ENCODE assay signal across 8 cellular contexts in genomic region chr1:10941891-10942541, GRCh38.
DNase-seq lines count a peak whose midpoint lies in the region; ATAC-seq and TF ChIP-seq lines count a peak whose summit lies in the region.

No MANE protein-coding gene starts in this region.

- H3K4me2 ChIP-seq in parathyroid adenoma (ENCODE audit: low read length) = no peak overlapping the region

- TF ChIP-seq CTCF in fibroblast of the aortic adventitia (IDR thresholded peaks at IDR 0.05; ENCODE audit: insufficient read depth, low read length) (peak; percentile 90), parathyroid adenoma (IDR thresholded peaks at IDR 0.05) (peak; percentile 66)

- no peak overlapping the region for H3K27ac ChIP-seq in parathyroid adenoma

- H3K27me3 ChIP-seq in parathyroid adenoma (ENCODE audit: control insufficient read depth, insufficient read depth, low read length) = no peaks in the 10 kb centered on the region

- ATAC-seq in GM18517 (IDR thresholded peaks at IDR 0.05; ENCODE audit: unreplicated experiment) = no peak

- no peaks in the 10 kb centered on the region for H3K9me3 ChIP-seq in parathyroid adenoma (ENCODE audit: control insufficient read depth, low read length)

- DNase-seq in NCI-H510A treated with DMSO at 0.1 percent for 48 hours (lab: John Stamatoyannopoulos, UW) (peak; percentile 90), NCI-H510A (lab: John Stamatoyannopoulos, UW) (no peak), NCI-H2196 treated with DMSO at 0.1 percent for 48 hours (lab: John Stamatoyannopoulos, UW; ENCODE audit: unreplicated experiment) (peak; percentile 14), activated T-cell treated with anti-CD3 and anti-CD28 coated beads for 4 hours (peak; percentile 62), fibroblast of the aortic adventitia (ENCODE audit: low read depth) (peak; percentile 48), NOMO-1 (lab: John Stamatoyannopoulos, UW; ENCODE audit: unreplicated experiment in 2 of 2) (no peak)

- no peak overlapping the region for H2AFZ ChIP-seq in parathyroid adenoma

- no peaks in the 10 kb centered on the region for H3K4me1 ChIP-seq in parathyroid adenoma

- H3K36me3 ChIP-seq in parathyroid adenoma (ENCODE audit: control insufficient read depth, insufficient read depth, low read length) = no peaks in the 10 kb centered on the region

- H3K4me3 ChIP-seq in fibroblast of the aortic adventitia (ENCODE audit: low read depth, low read length) (no peak overlapping the region), parathyroid adenoma (ENCODE audit: low read depth, low read length) (no peak overlapping the region)

- H3K79me2 ChIP-seq in parathyroid adenoma = no peaks in the 10 kb centered on the region

- no peak overlapping the region for H3K9ac ChIP-seq in parathyroid adenoma

Comparison
In these comparisons a context has a peak if more than half of its experiments do, and no peak if none do; other contexts are left out.
1. DNase-seq: peak in NCI-H510A treated with DMSO at 0.1 percent for 48 hours (single experiment), NCI-H2196 treated with DMSO at 0.1 percent for 48 hours (single experiment), activated T-cell treated with anti-CD3 and anti-CD28 coated beads for 4 hours (single experiment) and fibroblast of the aortic adventitia (single experiment); none in NCI-H510A (single experiment) and NOMO-1 (0 of 2).